ENCODE assay signal across 17 cellular contexts in the genomic region with DNA sequence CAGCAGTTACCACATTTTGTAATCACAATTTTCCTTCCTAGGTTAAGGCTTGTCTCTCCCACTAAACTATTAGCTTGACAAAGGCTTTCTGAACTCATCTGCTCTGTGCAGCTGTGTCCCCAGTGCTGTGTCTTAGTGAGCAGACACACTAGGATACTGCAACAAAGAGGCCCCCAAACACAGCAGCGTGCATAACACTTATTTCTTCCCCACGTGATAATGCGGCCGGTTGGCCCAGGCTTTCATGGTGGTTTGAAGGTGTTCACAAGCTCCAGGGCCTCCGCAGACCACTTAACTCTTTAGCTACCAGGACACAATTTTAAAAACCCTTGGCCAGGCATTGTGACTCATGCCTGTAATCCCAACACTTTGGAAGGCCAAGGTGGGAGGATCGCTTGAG. TPM values are rescaled to one million over a fixed set of nuclear protein-coding genes. Genes with fewer than 3 reads are reported as not detected.
DNase-seq lines count a peak whose midpoint lies in the region; ATAC-seq and TF ChIP-seq lines count a peak whose summit lies in the region.
"Had no signal": no experiment of that assay in that cellular context is flagged by ENCODE, and none has a peak within 500 bp of the region (broad histone marks: within the 10 kb centered on the region; RNA-seq: fewer than 3 reads in every experiment).

No MANE protein-coding gene starts in this region.

- no peak for TF ChIP-seq CTCF in PC-9 (conservative IDR thresholded peaks at IDR 0.05)

- POLR2A ChIA-PET in PC-9 (lab: Charles Lee; ENCODE audit: unreplicated experiment) = no interaction called here

- H3K27ac Mint-ChIP-seq in activated T-helper 2 cell treated with anti-CD3 and anti-CD28 coated beads, Interferon-gamma antibody, Interleukin-2, Interleukin-4, amounts not matched to agents 10 μg/mL and 5 μg/mL and 100 μg/mL, durations not matched to agents 14 hours and 24 hours and 36 hours = no peak overlapping the region
- H3K27ac Mint-ChIP-seq: activated CD8-positive, alpha-beta memory T cell treated with anti-CD3 and anti-CD28 coated beads, Interleukin-2, amount 10 ng/mL, durations not matched to agents 7 days and 5 days had no signal

- no peaks in the 10 kb centered on the region for H4K20me1 ChIP-seq in PC-9 (ENCODE audit: insufficient read depth)
- H4K20me1 ChIP-seq: BLaER1 treated with 17β-estradiol and CSF1 and Interleukin-3, amounts not matched to agents 10 nM and 100 nM had no signal

- peak; percentile 75 for DNase-seq in NCI-H2227 (lab: John Stamatoyannopoulos, UW; ENCODE audit: unreplicated experiment)
- DNase-seq in activated T-helper 2 cell treated with anti-CD3 and anti-CD28 coated beads, Interferon-gamma antibody, Interleukin-2, Interleukin-4, amounts not matched to agents 10 μg/mL and 5 μg/mL and 100 μg/mL, durations not matched to agents 14 hours and 24 hours and 36 hours (ENCODE audit: low spot score) = no peak
- DNase-seq in sciatic nerve (ENCODE audit: low spot score) = peak; percentile 55
- DNase-seq in NCI-H345 (lab: John Stamatoyannopoulos, UW) = no peak
- DNase-seq in PC-9 = no peak
- DNase-seq in left colon = no peak
- DNase-seq: activated CD8-positive, alpha-beta memory T cell treated with anti-CD3 and anti-CD28 coated beads, Interleukin-2, amount 10 ng/mL, durations not matched to agents 7 days and 5 days; body of pancreas; heart left ventricle; NCI-H2107; NK-92 treated with Interleukin-12 subunit alpha and Interleukin-12 subunit beta, amount 100 ng/mL, for 24 hours; T-helper 17 cell; transverse colon had no signal

- H3K9me2 ChIP-seq in PC-9 (ENCODE audit: insufficient read depth) = no peaks in the 10 kb centered on the region

- no peak overlapping the region for H2AFZ ChIP-seq in PC-9

- BruUV-seq in PC-9 (replicated peaks; lab: Mats Ljungman, UMichigan) = no TSS peak

- H3K4me3 ChIP-seq in PC-9 = no peak overlapping the region
- H3K4me3 ChIP-seq: BLaER1 treated with 17β-estradiol and CSF1 and Interleukin-3, amounts not matched to agents 10 nM and 100 nM; body of pancreas; esophagus muscularis mucosa; heart left ventricle; skin epidermis; transverse colon had no signal

- intact Hi-C loops in activated T-helper 2 cell treated with anti-CD3 and anti-CD28 coated beads, Interferon-gamma antibody, Interleukin-2, Interleukin-4, amounts not matched to agents 10 μg/mL and 5 μg/mL and 100 μg/mL, durations not matched to agents 14 hours and 24 hours and 36 hours (cut with micrococcal nuclease) = no loop called here
- intact Hi-C loops in sciatic nerve (cut with DNase I) (no loop called here), PC-9 (cut with micrococcal nuclease; ENCODE audit: unreplicated experiment) (no loop called here), left colon (cut with DNase I, micrococcal nuclease) (no loop called here)

- no peaks in the 10 kb centered on the region for H3K79me2 ChIP-seq in PC-9 (ENCODE audit: low read depth)

- H3K4me1 Mint-ChIP-seq in activated T-helper 2 cell treated with anti-CD3 and anti-CD28 coated beads, Interferon-gamma antibody, Interleukin-2, Interleukin-4, amounts not matched to agents 10 μg/mL and 5 μg/mL and 100 μg/mL, durations not matched to agents 14 hours and 24 hours and 36 hours (ENCODE audit: low read depth) = peaks cover 2% of the 10 kb centered on the region

- no peaks in the 10 kb centered on the region for H3K9me3 Mint-ChIP-seq in activated T-helper 2 cell treated with anti-CD3 and anti-CD28 coated beads, Interferon-gamma antibody, Interleukin-2, Interleukin-4, amounts not matched to agents 10 μg/mL and 5 μg/mL and 100 μg/mL, durations not matched to agents 14 hours and 24 hours and 36 hours

- H3K27me3 ChIP-seq in layer of hippocampus (ENCODE audit: control insufficient read depth, insufficient read depth, low read length) (no peaks in the 10 kb centered on the region), PC-9 (ENCODE audit: insufficient read depth, low read depth) (no peaks in the 10 kb centered on the region)
- H3K27me3 ChIP-seq: BLaER1 treated with 17β-estradiol and CSF1 and Interleukin-3, amounts not matched to agents 10 nM and 100 nM; body of pancreas had no signal

- H3K4me3 Mint-ChIP-seq in activated T-helper 2 cell treated with anti-CD3 and anti-CD28 coated beads, Interferon-gamma antibody, Interleukin-2, Interleukin-4, amounts not matched to agents 10 μg/mL and 5 μg/mL and 100 μg/mL, durations not matched to agents 14 hours and 24 hours and 36 hours (ENCODE audit: low read depth) = peak overlapping the region; percentile 20

- H3K36me3 ChIP-seq in PC-9 (ENCODE audit: low read depth) = no peaks in the 10 kb centered on the region
- H3K36me3 ChIP-seq: BLaER1 treated with 17β-estradiol and CSF1 and Interleukin-3, amounts not matched to agents 10 nM and 100 nM; heart left ventricle; transverse colon had no signal

- ATAC-seq in sciatic nerve = no peak
- no peak for ATAC-seq in left colon
- ATAC-seq: activated CD8-positive, alpha-beta memory T cell treated with anti-CD3 and anti-CD28 coated beads, Interleukin-2, amount 10 ng/mL, durations not matched to agents 7 days and 5 days; body of pancreas; heart left ventricle; T-helper 17 cell had no signal

- CTCF ChIA-PET in PC-9 (lab: Charles Lee) = interaction anchor here (0.7 kb wide), 1 partner anchor 17 kb away, joined by 3 read pairs; no protein-coding TSS in a partner anchor

- H3K4me1 ChIP-seq in PC-9 (replicated peaks; ENCODE audit: insufficient read depth) = peaks cover 29% of the 10 kb centered on the region

- peaks cover 7% of the 10 kb centered on the region for H3K27me3 Mint-ChIP-seq in activated T-helper 2 cell treated with anti-CD3 and anti-CD28 coated beads, Interferon-gamma antibody, Interleukin-2, Interleukin-4, amounts not matched to agents 10 μg/mL and 5 μg/mL and 100 μg/mL, durations not matched to agents 14 hours and 24 hours and 36 hours (ENCODE audit: low read depth)

- no peaks in the 10 kb centered on the region for H3K36me3 Mint-ChIP-seq in activated T-helper 2 cell treated with anti-CD3 and anti-CD28 coated beads, Interferon-gamma antibody, Interleukin-2, Interleukin-4, amounts not matched to agents 10 μg/mL and 5 μg/mL and 100 μg/mL, durations not matched to agents 14 hours and 24 hours and 36 hours (ENCODE audit: low read depth)
- H3K36me3 Mint-ChIP-seq: activated CD8-positive, alpha-beta memory T cell treated with anti-CD3 and anti-CD28 coated beads, Interleukin-2, amount 10 ng/mL, durations not matched to agents 7 days and 5 days had no signal

- H3F3A ChIP-seq in PC-9 (ENCODE audit: insufficient read depth, low read depth) = peaks cover 5% of the 10 kb centered on the region

- no peaks in the 10 kb centered on the region for H3K9me3 ChIP-seq in PC-9 (ENCODE audit: insufficient read depth, low read depth)
- H3K9me3 ChIP-seq: BLaER1 treated with 17β-estradiol and CSF1 and Interleukin-3, amounts not matched to agents 10 nM and 100 nM; body of pancreas; esophagus muscularis mucosa; heart left ventricle; transverse colon had no signal

- H3K27ac ChIP-seq in layer of hippocampus (ENCODE audit: low read depth, low read length) (peak overlapping the region; percentile 67), PC-9 (no peak overlapping the region)
- H3K27ac ChIP-seq: BLaER1 treated with 17β-estradiol and CSF1 and Interleukin-3, amounts not matched to agents 10 nM and 100 nM; body of pancreas; skin epidermis; transverse colon had no signal

- H3K4me2 ChIP-seq in PC-9 = no peak overlapping the region

RNA-seq across cellular contexts. Expression of a gene that starts 2.2 kb away (rescaled TPM):
- 1.7 and 2.6 TPM in 2 replicates for total RNA-seq in activated T-helper 2 cell treated with anti-CD3 and anti-CD28 coated beads, Interferon-gamma antibody, Interleukin-2, Interleukin-4, amounts not matched to agents 10 μg/mL and 5 μg/mL and 100 μg/mL, durations not matched to agents 14 hours and 24 hours and 36 hours
- 38.8 TPM for total RNA-seq in sciatic nerve
- total RNA-seq in PC-9 (2021) = 18.4 and 24.3 TPM in 2 replicates
- total RNA-seq in left colon = 10 to 100 TPM; 27.1 to 28.2 TPM

RNA-seq across cellular contexts. Expression of a gene that starts 57.8 kb away (rescaled TPM):
- 143 and 148 TPM in 2 replicates for total RNA-seq in activated T-helper 2 cell treated with anti-CD3 and anti-CD28 coated beads, Interferon-gamma antibody, Interleukin-2, Interleukin-4, amounts not matched to agents 10 μg/mL and 5 μg/mL and 100 μg/mL, durations not matched to agents 14 hours and 24 hours and 36 hours
- 5.5 TPM for total RNA-seq in sciatic nerve
- 72.7 and 84.0 TPM in 2 replicates for total RNA-seq in PC-9 (2021)
- total RNA-seq in left colon = 1 to 10 TPM; 5.6 to 9.1 TPM

Comparison
In these comparisons a context has a peak if more than half of its experiments do, and no peak if none do; other contexts are left out.
1. DNase-seq: peak in NCI-H2227 (single experiment) and sciatic nerve (single experiment); none in activated T-helper 2 cell treated with anti-CD3 and anti-CD28 coated beads, Interferon-gamma antibody, Interleukin-2, Interleukin-4, amounts not matched to agents 10 μg/mL and 5 μg/mL and 100 μg/mL, durations not matched to agents 14 hours and 24 hours and 36 hours (single experiment), NCI-H345 (single experiment), PC-9 (0 of 2) and left colon (0 of 2).